Comparison of ENCODE assay signal across 19 cellular contexts in genomic region chr11:34707462-34707840, GRCh38.
"Had no signal": no experiment of that assay in that cellular context is flagged by ENCODE, and none has a peak within 500 bp of the region (broad histone marks: within the 10 kb centered on the region; RNA-seq: fewer than 3 reads in every experiment).

No MANE protein-coding gene starts in this region.

- H3K4me3 ChIP-seq: left ventricle myocardium inferior, tibial nerve had no signal

- ATAC-seq: activated CD8-positive, alpha-beta T cell treated with anti-CD3 and anti-CD28 coated beads for 36 hours; T-helper 17 cell had no signal

- H3K27ac ChIP-seq: left ventricle myocardium inferior, tibial nerve had no signal

- H3K36me3 ChIP-seq: left ventricle myocardium inferior, tibial nerve had no signal

- H3K4me1 ChIP-seq: left ventricle myocardium inferior, tibial nerve had no signal

- H3K27me3 ChIP-seq: tibial nerve had no signal

- DNase-seq: activated CD4-positive, alpha-beta T cell treated with anti-CD3 and anti-CD28 coated beads for 48 hours; activated CD8-positive, alpha-beta T cell treated with anti-CD3 and anti-CD28 coated beads for 36 hours; activated gamma-delta T cell; activated naive CD8-positive, alpha-beta T cell treated with anti-CD3 and anti-CD28 coated beads for 36 hours; activated T-cell treated with anti-CD3 and anti-CD28 coated beads, Interleukin-2, amount 50 U/mL, for 48 hours; amygdala; cerebellar nuclear complex; effector CD8-positive, alpha-beta T cell; glutamatergic neuron; hypothalamus; left ventricle myocardium inferior; mesendoderm; nephron progenitor cell; occipital lobe; stimulated activated CD4-positive, alpha-beta T cell treated with anti-CD3 and anti-CD28 coated beads, Interleukin-2, amount 100 ng/mL, for 48 hours; stimulated activated naive CD4-positive, alpha-beta T cell treated with Interleukin-2 at 50 U/mL for 16 hours; substantia nigra; T-helper 17 cell had no signal
